Comparison of ENCODE assay signal across 8 cellular contexts in genomic region chr12:40105515-40106201, GRCh38. TPM values are rescaled to one million over a fixed set of nuclear protein-coding genes. Genes with fewer than 3 reads are reported as not detected.
DNase-seq lines count a peak whose midpoint lies in the region; ATAC-seq and TF ChIP-seq lines count a peak whose summit lies in the region.

Gene SLC2A13 (minus strand): TSS chr12:40106081. CDS start chr12:40105808, 273 bp downstream.

- peak; percentile 70 to 77 (median 75) for DNase-seq in CD4-positive, CD25-positive, alpha-beta regulatory T cell
- DNase-seq in NOMO-1 treated with DMSO at 0.1 percent for 48 hours (lab: John Stamatoyannopoulos, UW; ENCODE audit: unreplicated experiment), result peak; percentile 64
- DNase-seq in activated CD8-positive, alpha-beta memory T cell treated with anti-CD3 and anti-CD28 coated beads, Interleukin-2, amount 50 U/mL, for 48 hours, result peak; percentile 88
- peak; percentile 79 for DNase-seq in epithelial cell of esophagus (ENCODE audit: low read depth)
- peak; percentile 72 for DNase-seq in mucosa of gallbladder (ENCODE audit: low spot score)
- peak; percentile 64 for DNase-seq in stimulated activated CD8-positive, alpha-beta memory T cell treated with anti-CD3 and anti-CD28 coated beads, Interleukin-4, amount 100 ng/mL, for 24 hours (ENCODE audit: low read depth)

- peaks cover 0 to 2% (median 0%) of the 10 kb centered on the region in 7 donors for H3K9me3 Mint-ChIP-seq in CD4-positive, CD25-positive, alpha-beta regulatory T cell

- H3K27me3 ChIP-seq in CD4-positive, CD25-positive, alpha-beta regulatory T cell (ENCODE audit: control insufficient read depth, insufficient read depth, low read length), result peaks cover 6% of the 10 kb centered on the region

- peaks cover 23% of the 10 kb centered on the region for H3K4me1 ChIP-seq in CD4-positive, CD25-positive, alpha-beta regulatory T cell (ENCODE audit: control insufficient read depth, insufficient read depth, low read length, poor library complexity, severe bottlenecking)

- H3K36me3 ChIP-seq in CD4-positive, CD25-positive, alpha-beta regulatory T cell (ENCODE audit: control insufficient read depth, insufficient read depth, low read length), result no peaks in the 10 kb centered on the region

- peak within 1 kb of the TSS; percentile 89 to 93 (median 92) for H3K4me3 Mint-ChIP-seq in CD4-positive, CD25-positive, alpha-beta regulatory T cell

- TF ChIP-seq CTCF in epithelial cell of esophagus (IDR thresholded peaks at IDR 0.05; ENCODE audit: insufficient read depth, low read depth, low read length, missing control alignments), result no peak

- ATAC-seq in CD4-positive, CD25-positive, alpha-beta regulatory T cell (ENCODE audit: low read depth in 2 of 2), result peak; percentile 86
- peak; percentile 90 for ATAC-seq in GM19324 (IDR thresholded peaks at IDR 0.05; ENCODE audit: low FRiP score, unreplicated experiment)
- ATAC-seq in HG03442 (IDR thresholded peaks at IDR 0.05; ENCODE audit: unreplicated experiment), result peak; percentile 81

- H3K4me3 ChIP-seq in CD4-positive, CD25-positive, alpha-beta regulatory T cell (ENCODE audit: low read depth, low read length), result peak within 1 kb of the TSS; percentile 95
- peak within 1 kb of the TSS; percentile 59 for H3K4me3 ChIP-seq in epithelial cell of esophagus (ENCODE audit: low read length)

- peak within 1 kb of the TSS; percentile 67 to 86 (median 82) for H3K27ac Mint-ChIP-seq in CD4-positive, CD25-positive, alpha-beta regulatory T cell

- H3K9me3 ChIP-seq in CD4-positive, CD25-positive, alpha-beta regulatory T cell (ENCODE audit: control insufficient read depth in 2 of 2, low read length in 2 of 2), result no peaks in the 10 kb centered on the region

- H3K4me1 Mint-ChIP-seq in CD4-positive, CD25-positive, alpha-beta regulatory T cell, result peaks cover 24 to 50% (median 37%) of the 10 kb centered on the region in 4 donors

- no peaks in the 10 kb centered on the region for H3K36me3 Mint-ChIP-seq in CD4-positive, CD25-positive, alpha-beta regulatory T cell

- H3K27ac ChIP-seq in CD4-positive, CD25-positive, alpha-beta regulatory T cell (ENCODE audit: insufficient read depth, low read length, poor library complexity, severe bottlenecking), result peak within 1 kb of the TSS; percentile 55

- H3K27me3 Mint-ChIP-seq in CD4-positive, CD25-positive, alpha-beta regulatory T cell, result peaks cover 33% of the 10 kb centered on the region

RNA-seq across cellular contexts. Expression of gene SLC2A13, which starts in this region (rescaled TPM):
- total RNA-seq in CD4-positive, CD25-positive, alpha-beta regulatory T cell, result 4.4 TPM
- 1 to 10 TPM in 3 of 4 donors, under 1 TPM in 1; 0.96 to 2.0 (median 1.8) TPM for polyA plus RNA-seq in CD4-positive, CD25-positive, alpha-beta regulatory T cell
- 11.1 TPM for total RNA-seq in mucosa of gallbladder

Comparison
In these comparisons a context has a peak if more than half of its experiments do, and no peak if none do; other contexts are left out.
1. Peak in every context shown above with its lines: DNase-seq, ATAC-seq, H3K4me3 ChIP-seq and H3K27ac ChIP-seq.